9 cellular contexts compared by ENCODE assay signal in the genomic region with DNA sequence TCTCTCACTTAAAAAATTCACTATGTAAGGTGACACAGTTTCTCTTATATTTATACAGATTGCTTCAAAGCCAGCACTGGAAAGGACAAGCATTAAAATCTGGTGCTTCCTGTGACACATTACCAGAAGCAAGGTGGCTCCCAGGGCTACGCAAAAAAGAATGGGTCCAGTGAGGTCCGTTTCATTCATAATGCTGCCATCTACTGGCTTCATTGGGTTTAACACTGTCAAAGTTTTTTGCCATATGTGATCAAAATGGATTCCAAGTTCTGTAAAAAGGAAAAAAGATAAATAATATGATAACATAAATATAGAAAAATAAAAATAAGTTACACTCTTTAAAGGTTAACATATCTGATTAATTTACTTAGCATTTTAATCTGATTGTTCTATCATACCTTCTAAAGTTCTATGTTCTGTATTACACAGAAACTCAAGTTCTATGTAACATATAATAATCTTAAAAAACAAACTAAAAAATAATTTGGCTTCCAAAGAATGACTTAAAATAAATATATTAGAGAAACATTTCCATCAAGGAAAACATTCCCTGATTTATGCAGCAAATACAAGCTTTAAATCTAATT. TPM values are rescaled to one million over a fixed set of nuclear protein-coding genes. Genes with fewer than 3 reads are reported as not detected.
DNase-seq lines count a peak whose midpoint lies in the region; ATAC-seq, FAIRE-seq and TF ChIP-seq lines count a peak whose summit lies in the region.
"Had no signal": no experiment of that assay in that cellular context is flagged by ENCODE, and none has a peak within 500 bp of the region (broad histone marks: within the 10 kb centered on the region; RNA-seq: fewer than 3 reads in every experiment).

No MANE protein-coding gene starts in this region.

- peak; percentile 89 for FAIRE-seq in TTC549 (lab: Jason Lieb, UNC)

- TF ChIP-seq EP300 in suprapubic skin (IDR thresholded peaks at IDR 0.05), result no peak

- H3K9me3 ChIP-seq in suprapubic skin, result no peaks in the 10 kb centered on the region

- peaks cover 4% of the 10 kb centered on the region for H3K27me3 ChIP-seq in suprapubic skin

- no peaks in the 10 kb centered on the region for H3K9me3 Mint-ChIP-seq in effector memory CD8-positive, alpha-beta T cell
- no peaks in the 10 kb centered on the region for H3K9me3 Mint-ChIP-seq in memory B cell

- ATAC-seq in GM18861 (IDR thresholded peaks at IDR 0.05; ENCODE audit: unreplicated experiment) (peak; percentile 96), HG02970 (IDR thresholded peaks at IDR 0.05; ENCODE audit: low FRiP score, unreplicated experiment) (peak; percentile 88), memory B cell (ENCODE audit: low read depth) (peak; percentile 84)
- ATAC-seq in effector memory CD8-positive, alpha-beta T cell (replicated peaks), result peak; percentile 91

- peak; percentile 42 for DNase-seq in NCI-H1417 treated with DMSO at 0.1 percent for 48 hours (lab: John Stamatoyannopoulos, UW)
- peak; percentile 28 to 35 (median 31) for DNase-seq in effector memory CD8-positive, alpha-beta T cell
- DNase-seq in memory B cell (ENCODE audit: low spot score in 2 of 2), result peak; percentile 25 to 34
- DNase-seq in suprapubic skin (ENCODE audit: low spot score in 2 of 2), result no peak

- H3K27ac ChIP-seq in C4-2B (no peak overlapping the region), suprapubic skin (no peak overlapping the region)

- H3K4me3 ChIP-seq in suprapubic skin, result no peak overlapping the region

- TF ChIP-seq CTCF in C4-2B (conservative IDR thresholded peaks at IDR 0.05) (peak; percentile 77), suprapubic skin (IDR thresholded peaks at IDR 0.05) (peak; percentile 4 to 48)

- WGBS in suprapubic skin, result 3% methylated on average over 2 of the region's 2 CpGs

- no peak for TF ChIP-seq POLR2A in suprapubic skin (IDR thresholded peaks at IDR 0.05)

- peaks cover 2 to 3% of the 10 kb centered on the region in 2 donors for H3K4me1 Mint-ChIP-seq in effector memory CD8-positive, alpha-beta T cell (ENCODE audit: low read depth in 2 of 2)
- H3K4me1 Mint-ChIP-seq in memory B cell, result peaks cover 2% of the 10 kb centered on the region

- H3K27me3 Mint-ChIP-seq in effector memory CD8-positive, alpha-beta T cell, result peaks cover 0 to 6% of the 10 kb centered on the region in 2 donors
- no peaks in the 10 kb centered on the region for H3K27me3 Mint-ChIP-seq in memory B cell

- no peaks in the 10 kb centered on the region for H3K36me3 ChIP-seq in suprapubic skin

- no peak overlapping the region for H3K27ac Mint-ChIP-seq in effector memory CD8-positive, alpha-beta T cell
- H3K27ac Mint-ChIP-seq in memory B cell, result peak overlapping the region; percentile 28

- no peaks in the 10 kb centered on the region for H3K4me1 ChIP-seq in suprapubic skin

- H3K4me3 Mint-ChIP-seq in effector memory CD8-positive, alpha-beta T cell, result no peak overlapping the region
- no peak overlapping the region for H3K4me3 Mint-ChIP-seq in memory B cell

- H3K36me3 Mint-ChIP-seq in effector memory CD8-positive, alpha-beta T cell (ENCODE audit: insufficient read depth), result no peaks in the 10 kb centered on the region
- H3K36me3 Mint-ChIP-seq in memory B cell, result no peaks in the 10 kb centered on the region

RNA-seq across cellular contexts. Expression of a gene that starts 22.1 kb away (rescaled TPM):
- not detected for total RNA-seq in suprapubic skin
- total RNA-seq: T-helper 2 cell treated with Interferon-gamma antibody and Interleukin-4, amounts not matched to agents 100 ng/mL and 5 ng/mL, for 36 hours had no signal

RNA-seq across cellular contexts. Expression of a gene that starts 48.8 kb away (rescaled TPM):
- total RNA-seq in suprapubic skin, result 10 to 100 TPM; 13.8 to 20.3 (median 19.3) TPM

Comparison
In these comparisons a context has a peak if more than half of its experiments do, and no peak if none do; other contexts are left out.
1. DNase-seq: peak in NCI-H1417 treated with DMSO at 0.1 percent for 48 hours (single experiment), effector memory CD8-positive, alpha-beta T cell (3 of 3) and memory B cell (2 of 2); none in suprapubic skin (0 of 2).
2. Peak in every context shown above with its lines, with median percentiles within 50 percentile points of each other: ATAC-seq.